11 cellular contexts compared by ENCODE assay signal in the genomic region with DNA sequence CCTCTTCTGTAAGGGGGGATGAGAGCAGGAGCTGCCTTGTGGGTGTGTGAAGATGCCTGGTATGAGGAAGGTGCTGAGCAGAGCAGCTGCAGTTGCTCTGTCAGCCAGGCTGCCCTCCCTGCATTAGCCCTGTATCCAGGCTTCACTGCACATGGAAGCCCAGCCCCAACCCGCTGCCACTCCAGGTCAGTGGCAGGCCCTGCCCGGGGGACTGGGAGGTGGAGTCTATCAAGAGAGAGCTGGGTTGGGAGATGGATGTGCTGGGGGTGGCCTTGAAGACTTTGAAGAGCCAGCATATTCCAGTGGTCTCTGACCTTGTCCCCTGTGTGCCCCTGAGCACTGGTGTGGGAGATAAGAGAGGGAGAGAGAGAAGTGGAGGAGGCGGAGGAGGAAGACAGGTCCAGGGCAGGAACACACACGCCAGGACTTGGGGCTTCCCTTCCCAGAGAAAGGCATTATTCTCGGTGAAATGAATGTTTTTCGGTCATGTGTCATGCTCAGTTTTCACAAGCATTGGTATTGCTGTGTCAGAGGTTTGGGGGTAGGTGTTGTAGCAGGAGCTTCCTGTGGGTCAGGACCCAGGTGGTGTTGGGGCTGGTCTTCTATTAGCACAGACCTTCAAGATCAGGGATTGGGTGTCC. TPM values are rescaled to one million over a fixed set of nuclear protein-coding genes. Genes with fewer than 3 reads are reported as not detected.
DNase-seq lines count a peak whose midpoint lies in the region; ATAC-seq and TF ChIP-seq lines count a peak whose summit lies in the region.
"Had no signal": no experiment of that assay in that cellular context is flagged by ENCODE, and none has a peak within 500 bp of the region (broad histone marks: within the 10 kb centered on the region; RNA-seq: fewer than 3 reads in every experiment).

No MANE protein-coding gene starts in this region.

- no peaks in the 10 kb centered on the region for H3K9me3 ChIP-seq in CD4-positive, CD25-positive, alpha-beta regulatory T cell (ENCODE audit: control insufficient read depth in 2 of 2, low read length in 2 of 2)
- H3K9me3 ChIP-seq in adrenal gland (replicated peaks in 1 of 3), result no peaks in the 10 kb centered on the region
- H3K9me3 ChIP-seq: pancreas had no signal

- no peaks in the 10 kb centered on the region for H3K27me3 Mint-ChIP-seq in CD4-positive, CD25-positive, alpha-beta regulatory T cell
- no peaks in the 10 kb centered on the region for H3K27me3 Mint-ChIP-seq in natural killer cell (ENCODE audit: low read depth in 2 of 2)

- no peaks in the 10 kb centered on the region for H3K27me3 ChIP-seq in CD4-positive, CD25-positive, alpha-beta regulatory T cell (ENCODE audit: control insufficient read depth, insufficient read depth, low read length)
- H3K27me3 ChIP-seq in adrenal gland, result no peaks in the 10 kb centered on the region
- H3K27me3 ChIP-seq: pancreas had no signal

- peaks cover 25% of the 10 kb centered on the region for H3K4me1 ChIP-seq in CD4-positive, CD25-positive, alpha-beta regulatory T cell (ENCODE audit: control insufficient read depth, insufficient read depth, low read length, poor library complexity, severe bottlenecking)
- peaks cover 37 to 45% of the 10 kb centered on the region in 2 donors for H3K4me1 ChIP-seq in adrenal gland (replicated peaks in 1 of 2)

- peak in 1 of 2 donors; percentile 53 for TF ChIP-seq POLR2A in adrenal gland (IDR thresholded peaks at IDR 0.05)

- no peak for TF ChIP-seq CTCF in HFF-Myc (IDR thresholded peaks at IDR 0.05; ENCODE audit: low read depth, low read length, missing control alignments)
- TF ChIP-seq CTCF in adrenal gland (IDR thresholded peaks at IDR 0.05), result no peak
- no peak for TF ChIP-seq CTCF in natural killer cell (IDR thresholded peaks at IDR 0.05)

- H3K27ac Mint-ChIP-seq in CD4-positive, CD25-positive, alpha-beta regulatory T cell, result peak overlapping the region; percentile 51 to 86 (median 71)
- H3K27ac Mint-ChIP-seq in natural killer cell, result peak overlapping the region; percentile 91 to 92

- intact Hi-C loops in adrenal gland (cut with DNase I) (no loop called here), natural killer cell (cut with micrococcal nuclease) (loop anchor here (2.0 kb wide), 1 partner anchor 95 kb away; a partner anchor contains a TSS)

- 41 to 59% (median 49%) methylated on average over 4 to 6 of the region's 6 CpGs for WGBS in adrenal gland, 4 donors

- peaks cover 0 to 41% (median 23%) of the 10 kb centered on the region in 4 donors for H3K4me1 Mint-ChIP-seq in CD4-positive, CD25-positive, alpha-beta regulatory T cell
- H3K4me1 Mint-ChIP-seq in natural killer cell, result peaks cover 32 to 51% of the 10 kb centered on the region in 2 donors

- DNase-seq in CD4-positive, CD25-positive, alpha-beta regulatory T cell, result no peak
- DNase-seq in HFF-Myc (ENCODE audit: extremely low read depth, low read depth) (no peak), adrenal gland (peak in 6 of 7 donors; percentile 74 to 88 (median 84)), natural killer cell (no peak), NCI-H82 treated with DMSO at 0.1 percent for 48 hours (lab: John Stamatoyannopoulos, UW; ENCODE audit: unreplicated experiment) (no peak), ecto neural progenitor cell (ENCODE audit: low spot score) (no peak)
- DNase-seq: GOT3, NCI-H1417 treated with DMSO at 0.1 percent for 48 hours had no signal

- ATAC-seq in CD4-positive, CD25-positive, alpha-beta regulatory T cell (ENCODE audit: low read depth in 2 of 2), result no peak
- ATAC-seq in natural killer cell, result no peak
- ATAC-seq in HG03460 (IDR thresholded peaks at IDR 0.05; ENCODE audit: unreplicated experiment), result no peak
- ATAC-seq in GM18502 (IDR thresholded peaks at IDR 0.05; ENCODE audit: poor library complexity, unreplicated experiment), result no peak
- ATAC-seq: pancreas had no signal

- peaks cover 36% of the 10 kb centered on the region for H3K36me3 Mint-ChIP-seq in CD4-positive, CD25-positive, alpha-beta regulatory T cell
- H3K36me3 Mint-ChIP-seq in natural killer cell, result no peaks in the 10 kb centered on the region

- H3K4me3 ChIP-seq in CD4-positive, CD25-positive, alpha-beta regulatory T cell (ENCODE audit: low read depth, low read length), result no peak overlapping the region
- H3K4me3 ChIP-seq in HFF-Myc (replicated peaks; ENCODE audit: low read depth, low read length), result peak overlapping the region; percentile 91
- H3K4me3 ChIP-seq in adrenal gland, result peak overlapping the region in 1 of 4 donors; percentile 91

- H3K4me3 Mint-ChIP-seq in CD4-positive, CD25-positive, alpha-beta regulatory T cell, result peak overlapping the region; percentile 10 to 82 (median 32)
- no peak overlapping the region for H3K4me3 Mint-ChIP-seq in natural killer cell

- H3K9me3 Mint-ChIP-seq in CD4-positive, CD25-positive, alpha-beta regulatory T cell, result no peaks in the 10 kb centered on the region
- H3K9me3 Mint-ChIP-seq in natural killer cell, result no peaks in the 10 kb centered on the region

- H3K27ac ChIP-seq in CD4-positive, CD25-positive, alpha-beta regulatory T cell (ENCODE audit: insufficient read depth, low read length, poor library complexity, severe bottlenecking), result no peak overlapping the region
- H3K27ac ChIP-seq in adrenal gland, result peak overlapping the region; percentile 1 to 99 (median 92)

- H3K36me3 ChIP-seq in CD4-positive, CD25-positive, alpha-beta regulatory T cell (ENCODE audit: control insufficient read depth, insufficient read depth, low read length), result peaks cover 55% of the 10 kb centered on the region
- H3K36me3 ChIP-seq in adrenal gland (replicated peaks in 1 of 2), result peaks cover 0 to 60% of the 10 kb centered on the region in 2 donors

RNA-seq across cellular contexts. Expression of a gene that starts 2.6 kb away (rescaled TPM):
- 60.2 TPM for total RNA-seq in CD4-positive, CD25-positive, alpha-beta regulatory T cell
- 10 to 100 TPM; 15.5 to 18.6 (median 17.2) TPM for polyA plus RNA-seq in CD4-positive, CD25-positive, alpha-beta regulatory T cell
- 100 to 1,000 TPM; 179 to 619 (median 259) TPM for total RNA-seq in adrenal gland
- 100 to 1,000 TPM in 1 of 3 donors, 10 to 100 TPM in 2; 43.8 to 564 (median 74.3) TPM for polyA plus RNA-seq in adrenal gland
- total RNA-seq in natural killer cell, result 10 to 100 TPM; 59.5 to 99.1 (median 66.3) TPM

Comparison
In these comparisons a context has a peak if more than half of its experiments do, and no peak if none do; other contexts are left out.
1. DNase-seq: peak in adrenal gland (6 of 7); none in CD4-positive, CD25-positive, alpha-beta regulatory T cell (0 of 3), HFF-Myc (single experiment), natural killer cell (single experiment), NCI-H82 treated with DMSO at 0.1 percent for 48 hours (single experiment) and ecto neural progenitor cell (single experiment).